Comparison of ENCODE assay signal across 20 cellular contexts in the genomic region with DNA sequence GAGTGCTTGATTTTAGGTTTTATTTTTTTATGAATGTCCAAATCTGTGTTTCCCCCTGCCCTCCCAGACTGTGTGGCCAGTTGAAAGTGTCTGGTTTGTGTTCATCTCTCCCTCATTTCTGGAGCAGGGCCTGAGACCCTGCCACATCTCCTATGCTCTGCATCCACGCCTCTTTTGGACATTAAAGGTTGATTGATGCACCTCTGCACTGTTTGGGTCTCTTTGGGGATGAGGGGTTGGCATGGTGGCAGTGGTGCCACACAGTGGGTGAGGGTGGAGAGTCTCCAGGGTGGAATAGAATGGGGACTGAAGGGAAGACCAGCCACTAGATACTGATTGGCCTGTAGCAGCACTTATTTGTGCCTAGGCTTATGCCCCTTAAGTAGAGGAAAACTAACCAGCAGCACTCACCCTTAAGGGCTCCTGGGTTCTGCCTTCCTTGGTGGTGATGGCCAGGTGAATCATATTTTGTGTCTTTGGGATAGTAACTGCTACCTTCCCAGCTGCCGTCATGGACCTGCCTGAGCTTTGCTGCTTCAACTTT. TPM values are rescaled to one million over a fixed set of nuclear protein-coding genes. Genes with fewer than 3 reads are reported as not detected.
DNase-seq lines count a peak whose midpoint lies in the region; ATAC-seq and TF ChIP-seq lines count a peak whose summit lies in the region.
"Had no signal": no experiment of that assay in that cellular context is flagged by ENCODE, and none has a peak within 500 bp of the region (broad histone marks: within the 10 kb centered on the region; RNA-seq: fewer than 3 reads in every experiment).

No MANE protein-coding gene starts in this region.

- no peak overlapping the region for H3K9ac ChIP-seq in colonic mucosa (ENCODE audit: low read depth in 2 of 2, low read length in 2 of 2)

- no peak overlapping the region for H3K4me3 ChIP-seq in naive thymus-derived CD4-positive, alpha-beta T cell (ENCODE audit: low read length)
- H3K4me3 ChIP-seq in colonic mucosa: no peak overlapping the region
- H3K4me3 ChIP-seq in right cardiac atrium (ENCODE audit: low read length): no peak overlapping the region
- H3K4me3 ChIP-seq: GM23248 had no signal

- 71% methylated on average over 2 of the region's 2 CpGs for WGBS in right cardiac atrium

- H3K4me1 ChIP-seq in naive thymus-derived CD4-positive, alpha-beta T cell (ENCODE audit: control insufficient read depth in 2 of 2, insufficient read depth in 2 of 2, low read length in 2 of 2): peaks cover 4 to 15% of the 10 kb centered on the region in 2 donors
- H3K4me1 ChIP-seq in colonic mucosa (no peaks in the 10 kb centered on the region), right cardiac atrium (ENCODE audit: control insufficient read depth, insufficient read depth, low read length) (no peaks in the 10 kb centered on the region)
- H3K4me1 ChIP-seq: BE2C had no signal

- CTCF ChIA-PET in naive thymus-derived CD4-positive, alpha-beta T cell (lab: Charles Lee): no interaction called here

- no peaks in the 10 kb centered on the region for H3K27me3 ChIP-seq in naive thymus-derived CD4-positive, alpha-beta T cell (ENCODE audit: control insufficient read depth in 2 of 2, insufficient read depth in 2 of 2, low read length in 2 of 2)
- H3K27me3 ChIP-seq in colonic mucosa (no peaks in the 10 kb centered on the region), right cardiac atrium (ENCODE audit: control insufficient read depth, insufficient read depth) (no peaks in the 10 kb centered on the region)
- H3K27me3 ChIP-seq: BE2C had no signal

- no peak overlapping the region for H3K27ac Mint-ChIP-seq in activated CD4-positive, alpha-beta T cell treated with anti-CD3 and anti-CD28 coated beads, Interleukin-2, amount 10 ng/mL, durations not matched to agents 24 days and 14 days
- H3K27ac Mint-ChIP-seq in natural killer cell: peak overlapping the region; percentile 67 to 85
- H3K27ac Mint-ChIP-seq in natural killer cell treated with Interleukin-12 subunit alpha and Interleukin-12 subunit beta and Interleukin-15 and Interleukin-18, amount 100 ng/mL, for 72 hours: peak overlapping the region in 1 of 2 donors; percentile 53
- peak overlapping the region in 3 of 9 donors; percentile 22 to 38 (median 35) for H3K27ac Mint-ChIP-seq in naive thymus-derived CD4-positive, alpha-beta T cell

- H3K4me1 Mint-ChIP-seq in activated CD4-positive, alpha-beta T cell treated with anti-CD3 and anti-CD28 coated beads, Interleukin-2, amount 10 ng/mL, durations not matched to agents 24 days and 14 days: peaks cover 29% of the 10 kb centered on the region
- peaks cover 62 to 72% of the 10 kb centered on the region in 2 donors for H3K4me1 Mint-ChIP-seq in natural killer cell
- peaks cover 44 to 45% of the 10 kb centered on the region in 2 donors for H3K4me1 Mint-ChIP-seq in natural killer cell treated with Interleukin-12 subunit alpha and Interleukin-12 subunit beta and Interleukin-15 and Interleukin-18, amount 100 ng/mL, for 72 hours (ENCODE audit: low read depth in 2 of 2)
- H3K4me1 Mint-ChIP-seq in naive thymus-derived CD4-positive, alpha-beta T cell: peaks cover 33 to 63% (median 49%) of the 10 kb centered on the region in 7 donors

- TF ChIP-seq CTCF in natural killer cell (IDR thresholded peaks at IDR 0.05) (no peak), colonic mucosa (IDR thresholded peaks at IDR 0.05) (no peak)

- POLR2A ChIA-PET in naive thymus-derived CD4-positive, alpha-beta T cell (lab: Charles Lee): no interaction called here

- H3K36me3 ChIP-seq in naive thymus-derived CD4-positive, alpha-beta T cell (ENCODE audit: control insufficient read depth in 2 of 3, insufficient read depth in 3 of 3, low read length in 3 of 3): peaks cover 3 to 80% (median 34%) of the 10 kb centered on the region in 3 experiments
- H3K36me3 ChIP-seq in colonic mucosa: peaks cover 15% of the 10 kb centered on the region

- no peaks in the 10 kb centered on the region for H3K9me3 Mint-ChIP-seq in activated CD4-positive, alpha-beta T cell treated with anti-CD3 and anti-CD28 coated beads, Interleukin-2, amount 10 ng/mL, durations not matched to agents 24 days and 14 days
- no peaks in the 10 kb centered on the region for H3K9me3 Mint-ChIP-seq in natural killer cell
- no peaks in the 10 kb centered on the region for H3K9me3 Mint-ChIP-seq in natural killer cell treated with Interleukin-12 subunit alpha and Interleukin-12 subunit beta and Interleukin-15 and Interleukin-18, amount 100 ng/mL, for 72 hours
- peaks cover 0 to 2% (median 0%) of the 10 kb centered on the region in 11 donors for H3K9me3 Mint-ChIP-seq in naive thymus-derived CD4-positive, alpha-beta T cell
- H3K9me3 Mint-ChIP-seq: CD4-positive, alpha-beta memory T cell had no signal

- H3K4me3 Mint-ChIP-seq in activated CD4-positive, alpha-beta T cell treated with anti-CD3 and anti-CD28 coated beads, Interleukin-2, amount 10 ng/mL, durations not matched to agents 24 days and 14 days: no peak overlapping the region
- no peak overlapping the region for H3K4me3 Mint-ChIP-seq in natural killer cell
- no peak overlapping the region for H3K4me3 Mint-ChIP-seq in natural killer cell treated with Interleukin-12 subunit alpha and Interleukin-12 subunit beta and Interleukin-15 and Interleukin-18, amount 100 ng/mL, for 72 hours
- no peak overlapping the region for H3K4me3 Mint-ChIP-seq in naive thymus-derived CD4-positive, alpha-beta T cell

- peak; percentile 47 for DNase-seq in activated CD4-positive, alpha-beta T cell treated with anti-CD3 and anti-CD28 coated beads, Interleukin-2, amount 10 ng/mL, durations not matched to agents 24 days and 14 days
- DNase-seq in activated CD4-positive, alpha-beta T cell treated with anti-CD3 and anti-CD28 coated beads for 48 hours: no peak
- no peak for DNase-seq in natural killer cell
- no peak for DNase-seq in natural killer cell treated with Interleukin-12 subunit alpha and Interleukin-12 subunit beta and Interleukin-15 and Interleukin-18, amount 100 ng/mL, for 72 hours (ENCODE audit: low spot score)
- no peak for DNase-seq in naive thymus-derived CD4-positive, alpha-beta T cell
- DNase-seq in colonic mucosa: no peak
- DNase-seq in NCI-H82 treated with DMSO at 0.1 percent for 48 hours (lab: John Stamatoyannopoulos, UW; ENCODE audit: unreplicated experiment): no peak
- DNase-seq in right cardiac atrium: no peak
- DNase-seq: BE2C; CD4-positive, alpha-beta memory T cell; DMS79; GM23248; NCI-H187 treated with DMSO at 0.1 percent for 48 hours; NCI-H526 treated with DMSO at 0.1 percent for 48 hours; NK-92 treated with Interleukin-12 subunit alpha and Interleukin-12 subunit beta, amount 100 ng/mL, for 24 hours; OCI-M1 had no signal

- intact Hi-C loops in activated CD4-positive, alpha-beta T cell treated with anti-CD3 and anti-CD28 coated beads, Interleukin-2, amount 10 ng/mL, durations not matched to agents 24 days and 14 days (cut with micrococcal nuclease): no loop called here
- intact Hi-C loops in natural killer cell (cut with micrococcal nuclease): no loop called here
- intact Hi-C loops in naive thymus-derived CD4-positive, alpha-beta T cell (cut with micrococcal nuclease): no loop called here
- intact Hi-C loops in colonic mucosa (cut with DNase I): no loop called here
- intact Hi-C loops in right cardiac atrium (cut with DNase I): no loop called here

- ATAC-seq in natural killer cell (no peak), right cardiac atrium (no peak)
- no peak for ATAC-seq in natural killer cell treated with Interleukin-12 subunit alpha and Interleukin-12 subunit beta and Interleukin-15 and Interleukin-18, amount 100 ng/mL, for 72 hours
- peak; percentile 5 for ATAC-seq in naive thymus-derived CD4-positive, alpha-beta T cell
- ATAC-seq: HCT116 had no signal

- peaks cover 67% of the 10 kb centered on the region for H3K36me3 Mint-ChIP-seq in activated CD4-positive, alpha-beta T cell treated with anti-CD3 and anti-CD28 coated beads, Interleukin-2, amount 10 ng/mL, durations not matched to agents 24 days and 14 days (ENCODE audit: low read depth)
- H3K36me3 Mint-ChIP-seq in natural killer cell: peaks cover 16% of the 10 kb centered on the region
- H3K36me3 Mint-ChIP-seq in natural killer cell treated with Interleukin-12 subunit alpha and Interleukin-12 subunit beta and Interleukin-15 and Interleukin-18, amount 100 ng/mL, for 72 hours: peaks cover 45% of the 10 kb centered on the region
- H3K36me3 Mint-ChIP-seq in naive thymus-derived CD4-positive, alpha-beta T cell: peaks cover 13 to 51% (median 26%) of the 10 kb centered on the region in 5 donors

- H3K27ac ChIP-seq in naive thymus-derived CD4-positive, alpha-beta T cell (ENCODE audit: low read depth, low read length): no peak overlapping the region
- H3K27ac ChIP-seq in colonic mucosa (no peak overlapping the region), right cardiac atrium (ENCODE audit: low read length) (no peak overlapping the region)
- H3K27ac ChIP-seq: 22Rv1, GM23248, RWPE1 had no signal

- H3K27me3 Mint-ChIP-seq in activated CD4-positive, alpha-beta T cell treated with anti-CD3 and anti-CD28 coated beads, Interleukin-2, amount 10 ng/mL, durations not matched to agents 24 days and 14 days: no peaks in the 10 kb centered on the region
- no peaks in the 10 kb centered on the region for H3K27me3 Mint-ChIP-seq in natural killer cell (ENCODE audit: low read depth in 2 of 2)
- no peaks in the 10 kb centered on the region for H3K27me3 Mint-ChIP-seq in natural killer cell treated with Interleukin-12 subunit alpha and Interleukin-12 subunit beta and Interleukin-15 and Interleukin-18, amount 100 ng/mL, for 72 hours
- no peaks in the 10 kb centered on the region for H3K27me3 Mint-ChIP-seq in naive thymus-derived CD4-positive, alpha-beta T cell
- H3K27me3 Mint-ChIP-seq: CD4-positive, alpha-beta memory T cell had no signal

- no peaks in the 10 kb centered on the region for H3K9me3 ChIP-seq in naive thymus-derived CD4-positive, alpha-beta T cell (ENCODE audit: control insufficient read depth in 2 of 3, low read length in 3 of 3)
- H3K9me3 ChIP-seq in colonic mucosa (no peaks in the 10 kb centered on the region), right cardiac atrium (ENCODE audit: control insufficient read depth, low read length) (no peaks in the 10 kb centered on the region)
- H3K9me3 ChIP-seq: BE2C had no signal

RNA-seq across cellular contexts. Expression of gene DYNLL2, which starts 7.9 kb away (rescaled TPM):
- 36.6 and 37.2 TPM in 2 replicates for total RNA-seq in activated CD4-positive, alpha-beta T cell treated with anti-CD3 and anti-CD28 coated beads, Interleukin-2, amount 10 ng/mL, durations not matched to agents 24 days and 14 days
- total RNA-seq in natural killer cell (10 to 100 TPM; 25.6 to 37.0 (median 36.1) TPM), colonic mucosa (10 to 100 TPM; 34.3 to 41.2 TPM), right cardiac atrium (10 to 100 TPM; 58.1 to 73.0 (median 67.4) TPM)
- total RNA-seq in natural killer cell treated with Interleukin-12 subunit alpha and Interleukin-12 subunit beta and Interleukin-15 and Interleukin-18, amount 100 ng/mL, for 72 hours: 10 to 100 TPM; 27.9 to 37.9 TPM
- total RNA-seq in naive thymus-derived CD4-positive, alpha-beta T cell: 10 to 100 TPM; 30.1 to 39.1 (median 35.1) TPM
- 1 to 10 TPM in 1 of 2 donors, under 1 TPM in 1; 0.55 to 1.6 TPM for polyA plus RNA-seq in naive thymus-derived CD4-positive, alpha-beta T cell
- 73.4 TPM for polyA plus RNA-seq in right cardiac atrium

RNA-seq across cellular contexts. Expression of gene OR4D1, which starts 57.1 kb away (rescaled TPM):
- total RNA-seq in activated CD4-positive, alpha-beta T cell treated with anti-CD3 and anti-CD28 coated beads, Interleukin-2, amount 10 ng/mL, durations not matched to agents 24 days and 14 days: 0.07 and 0.14 TPM in 2 replicates
- total RNA-seq in natural killer cell: 1 to 10 TPM; 1.0 to 1.6 (median 1.2) TPM
- under 1 TPM in 1 of 2 donors, not detected in 1; 0.25 TPM for total RNA-seq in natural killer cell treated with Interleukin-12 subunit alpha and Interleukin-12 subunit beta and Interleukin-15 and Interleukin-18, amount 100 ng/mL, for 72 hours
- total RNA-seq in naive thymus-derived CD4-positive, alpha-beta T cell: 1 to 10 TPM in 4 of 5 experiments, under 1 TPM in 1; 0.41 to 2.5 (median 1.3) TPM
- 1 to 10 TPM; 2.5 to 3.3 TPM for polyA plus RNA-seq in naive thymus-derived CD4-positive, alpha-beta T cell
- total RNA-seq in colonic mucosa: not detected
- total RNA-seq in right cardiac atrium: not detected
- not detected for polyA plus RNA-seq in right cardiac atrium
- total RNA-seq: GM23248 had no signal
- polyA plus RNA-seq: AG04450, GM23248 had no signal
